In genomic region chr2:111909079-111909478, GRCh38 we compare ENCODE assay signal across 20 cellular contexts. TPM values are rescaled to one million over a fixed set of nuclear protein-coding genes. Genes with fewer than 3 reads are reported as not detected.
A peak's percentile ranks its signal among the peaks of the same experiment; 100 is the strongest.
DNase-seq lines count a peak whose midpoint lies in the region; ATAC-seq, FAIRE-seq and TF ChIP-seq lines count a peak whose summit lies in the region.
"Had no signal": no experiment of that assay in that cellular context is flagged by ENCODE, and none has a peak within 500 bp of the region (broad histone marks: within the 10 kb centered on the region; RNA-seq: fewer than 3 reads in every experiment).

No MANE protein-coding gene starts in this region.

- no peak overlapping the region for H4K8ac ChIP-seq in trophoblast cell (ENCODE audit: low read depth, low read length)

- H4K91ac ChIP-seq in trophoblast cell (ENCODE audit: low read depth, low read length) = no peak overlapping the region

- no peak overlapping the region for H2AK5ac ChIP-seq in trophoblast cell (ENCODE audit: low read length)

- no peak overlapping the region for H3K27ac Mint-ChIP-seq in naive thymus-derived CD4-positive, alpha-beta T cell
- H3K27ac Mint-ChIP-seq: CD8-positive, alpha-beta memory T cell had no signal

- no peaks in the 10 kb centered on the region for H3K36me3 ChIP-seq in trophoblast cell (ENCODE audit: control insufficient read depth in 1 of 2, insufficient read depth in 2 of 2, low read length in 2 of 2)
- H3K36me3 ChIP-seq in naive thymus-derived CD4-positive, alpha-beta T cell (ENCODE audit: control insufficient read depth in 2 of 3, insufficient read depth in 3 of 3, low read length in 3 of 3) = no peaks in the 10 kb centered on the region
- H3K36me3 ChIP-seq: ascending aorta, left lung, thoracic aorta had no signal

- intact Hi-C loops in naive thymus-derived CD4-positive, alpha-beta T cell (cut with micrococcal nuclease) = no loop called here

- H3K4me1 ChIP-seq in A549 (no peaks in the 10 kb centered on the region; the same call in 2 of the 3 replicates), trophoblast cell (ENCODE audit: control insufficient read depth in 1 of 2, insufficient read depth in 2 of 2, low read length in 2 of 2) (peaks cover 6 to 13% of the 10 kb centered on the region in 2 experiments)
- H3K4me1 ChIP-seq in naive thymus-derived CD4-positive, alpha-beta T cell (ENCODE audit: control insufficient read depth in 2 of 2, insufficient read depth in 2 of 2, low read length in 2 of 2) = peaks cover 0 to 10% of the 10 kb centered on the region in 2 donors

- no peak overlapping the region for H3K4me3 Mint-ChIP-seq in naive thymus-derived CD4-positive, alpha-beta T cell
- H3K4me3 Mint-ChIP-seq: CD8-positive, alpha-beta memory T cell had no signal

- TF ChIP-seq CTCF in A549 (IDR thresholded peaks at IDR 0.05) (no peak), VCaP (conservative IDR thresholded peaks at IDR 0.05) (no peak)

- TF ChIP-seq EP300 in A549 (IDR thresholded peaks at IDR 0.05) = no peak

- H4K12ac ChIP-seq in trophoblast cell (ENCODE audit: low read depth, low read length) = no peak overlapping the region

- H3K9me3 Mint-ChIP-seq in naive thymus-derived CD4-positive, alpha-beta T cell = no peaks in the 10 kb centered on the region
- H3K9me3 Mint-ChIP-seq: CD8-positive, alpha-beta memory T cell had no signal

- peak overlapping the region; percentile 9; the same call in 1 of the 3 replicates for H3K4me2 ChIP-seq in A549
- no peak overlapping the region for H3K4me2 ChIP-seq in trophoblast cell (ENCODE audit: low read length)

- H2BK120ac ChIP-seq in trophoblast cell (ENCODE audit: insufficient read depth, low read length, poor library complexity) = no peak overlapping the region

- no peak for TF ChIP-seq RAD21 in A549 (conservative IDR thresholded peaks at IDR 0.05 in 1 of 2, IDR thresholded peaks at IDR 0.05 in 1 of 2)

- H3K4ac ChIP-seq in trophoblast cell (ENCODE audit: low read depth, low read length) = no peak overlapping the region

- no peak overlapping the region for H3K9ac ChIP-seq in trophoblast cell (ENCODE audit: low read length)
- H3K9ac ChIP-seq: parathyroid adenoma had no signal

- H2BK12ac ChIP-seq in trophoblast cell (ENCODE audit: low read length) = no peak overlapping the region

- H3K4me1 Mint-ChIP-seq in naive thymus-derived CD4-positive, alpha-beta T cell = peaks cover 6 to 23% (median 11%) of the 10 kb centered on the region in 7 donors

- no peak overlapping the region for H2BK5ac ChIP-seq in trophoblast cell (ENCODE audit: low read depth, low read length, poor library complexity)

- no peak for FAIRE-seq in A549 (lab: Jason Lieb, UNC)
- FAIRE-seq: colon, endothelial cell of umbilical vein had no signal

- no peak overlapping the region for H3K23ac ChIP-seq in trophoblast cell (ENCODE audit: low read length)

- no peak overlapping the region for H3K14ac ChIP-seq in trophoblast cell (ENCODE audit: low read length)

- WGBS in A549 (ENCODE audit: missing lambda C conversion rate) = 61% methylated on average over 3 of the region's 3 CpGs
- no CpG with 5 or more reads among the region's 3 CpGs for WGBS in trophoblast cell (ENCODE audit: extremely low coverage, insufficient coverage, insufficient read length)

- H3K36me3 Mint-ChIP-seq in naive thymus-derived CD4-positive, alpha-beta T cell = no peaks in the 10 kb centered on the region
- H3K36me3 Mint-ChIP-seq: CD8-positive, alpha-beta memory T cell had no signal

- H3K27ac ChIP-seq in A549 (no peak overlapping the region; a peak in 1 of 6 replicates), VCaP (peak overlapping the region; percentile 87; the same call in 1 of the 2 replicates), trophoblast cell (ENCODE audit: low read depth, low read length) (peak overlapping the region; percentile 38)
- H3K27ac ChIP-seq in naive thymus-derived CD4-positive, alpha-beta T cell (ENCODE audit: low read depth, low read length) = no peak overlapping the region
- H3K27ac ChIP-seq: left lung, parathyroid adenoma had no signal

- no peaks in the 10 kb centered on the region for H3K27me3 ChIP-seq in trophoblast cell (ENCODE audit: insufficient read depth, low read length)
- H3K27me3 ChIP-seq in naive thymus-derived CD4-positive, alpha-beta T cell (ENCODE audit: control insufficient read depth in 2 of 2, insufficient read depth in 2 of 2, low read length in 2 of 2) = no peaks in the 10 kb centered on the region
- H3K27me3 ChIP-seq: ascending aorta, left lung had no signal

- no peak overlapping the region for H3K18ac ChIP-seq in trophoblast cell (ENCODE audit: low read length)

- H3K4me3 ChIP-seq in A549 (no peak overlapping the region), trophoblast cell (ENCODE audit: low read depth, low read length) (no peak overlapping the region)
- H3K4me3 ChIP-seq in naive thymus-derived CD4-positive, alpha-beta T cell (ENCODE audit: low read length) = no peak overlapping the region
- H3K4me3 ChIP-seq: ascending aorta, left lung, thoracic aorta had no signal

- DNase-seq in A549 (ENCODE audit: low read depth in 1 of 2, low spot score in 1 of 2) (no peak), kidney glomerular epithelial cell (lab: John Stamatoyannopoulos, UW) (peak; percentile 63), trophoblast cell (no peak)
- DNase-seq in naive thymus-derived CD4-positive, alpha-beta T cell = no peak
- DNase-seq: CD8-positive, alpha-beta memory T cell; DMS79 treated with DMSO at 0.1 percent for 48 hours; KBM-7; left lung; MV-4-11; NCI-H187 treated with DMSO at 0.1 percent for 48 hours; NCI-H446 had no signal

- no peak overlapping the region for H2AFZ ChIP-seq in trophoblast cell (ENCODE audit: insufficient read depth, low read length, poor library complexity)
- H2AFZ ChIP-seq: parathyroid adenoma had no signal

- no peaks in the 10 kb centered on the region for H3K9me3 ChIP-seq in A549
- H3K9me3 ChIP-seq in trophoblast cell (ENCODE audit: insufficient read depth, low read depth, low read length) = no peaks in the 10 kb centered on the region
- H3K9me3 ChIP-seq in naive thymus-derived CD4-positive, alpha-beta T cell (ENCODE audit: control insufficient read depth in 2 of 3, low read length in 3 of 3) = no peaks in the 10 kb centered on the region
- H3K9me3 ChIP-seq: ascending aorta, left lung, thoracic aorta had no signal

- CTCF ChIA-PET in A549 (lab: Yijun Ruan, JAX) = interaction anchor here (1.4 to 3.8 kb wide), 4 partner anchors 9 to 77 kb away, joined by 3 to 14 read pairs (median 4); no protein-coding TSS in a partner anchor
- CTCF ChIA-PET in naive thymus-derived CD4-positive, alpha-beta T cell (lab: Charles Lee) = no interaction called here

- POLR2A ChIA-PET in A549 (lab: Yijun Ruan, JAX) = no interaction called here
- POLR2A ChIA-PET in naive thymus-derived CD4-positive, alpha-beta T cell (lab: Charles Lee) = no interaction called here

- H3K79me1 ChIP-seq in trophoblast cell (ENCODE audit: low read length) = no peaks in the 10 kb centered on the region

- TF ChIP-seq POLR2A in A549 (IDR thresholded peaks at IDR 0.05; ENCODE audit: low read length) = no peak

- no peaks in the 10 kb centered on the region for H3K79me2 ChIP-seq in trophoblast cell (ENCODE audit: control insufficient read depth, insufficient read depth, low read length, poor library complexity)
- H3K79me2 ChIP-seq: parathyroid adenoma had no signal

- ATAC-seq in A549 = no peak
- no peak for ATAC-seq in HG03439 (IDR thresholded peaks at IDR 0.05; ENCODE audit: unreplicated experiment)
- ATAC-seq in HG03571 (IDR thresholded peaks at IDR 0.05; ENCODE audit: unreplicated experiment) = no peak
- no peak for ATAC-seq in GM18520 (IDR thresholded peaks at IDR 0.05; ENCODE audit: unreplicated experiment)
- no peak for ATAC-seq in naive thymus-derived CD4-positive, alpha-beta T cell
- ATAC-seq: left lung had no signal

- peaks cover 0 to 4% (median 0%) of the 10 kb centered on the region in 5 donors for H3K27me3 Mint-ChIP-seq in naive thymus-derived CD4-positive, alpha-beta T cell
- H3K27me3 Mint-ChIP-seq: CD8-positive, alpha-beta memory T cell had no signal

TF ChIP-seq in A549, 52 proteins besides CTCF, POLR2A, EP300 and RAD21 (continues in another document):
- TF ChIP-seq FOXS1 (CRISPR knock-in tag; IDR thresholded peaks at IDR 0.05) = no peak
- no peak for TF ChIP-seq ESRRA (IDR thresholded peaks at IDR 0.05; ENCODE audit: borderline replicate concordance, low read length)
- TF ChIP-seq CBX2 (IDR thresholded peaks at IDR 0.05; ENCODE audit: borderline replicate concordance, low read depth) = no peak
- no peak for TF ChIP-seq NFE2L2 (conservative IDR thresholded peaks at IDR 0.05; ENCODE audit: low read length)
- TF ChIP-seq POLR2AphosphoS2 (conservative IDR thresholded peaks at IDR 0.05; ENCODE audit: low read length) = no peak
- TF ChIP-seq RFX5 (IDR thresholded peaks at IDR 0.05) = no peak
- no peak for TF ChIP-seq ATOH8 (CRISPR knock-in tag; IDR thresholded peaks at IDR 0.05; ENCODE audit: low read depth)
- no peak for TF ChIP-seq EHF (CRISPR knock-in tag; IDR thresholded peaks at IDR 0.05)
- no peak for TF ChIP-seq SMC3 (IDR thresholded peaks at IDR 0.05)
- no peak for TF ChIP-seq ZSCAN20 (CRISPR knock-in tag; IDR thresholded peaks at IDR 0.05)

RNA-seq across cellular contexts. Expression of gene MERTK, which starts 10.7 kb away (rescaled TPM):
- polyA plus RNA-seq in A549 (2011; rRNA removed) (4.0 and 4.4 TPM in 2 replicates), A549 (2017; fragmentation: RNase III; extraction: RNeasy Plus Mini Kit Qiagen cat#74134 plus additional on column Dnase treatment) (1.0 to 1.4 TPM (median 1.2 TPM) in 3 replicates)
- polyA plus RNA-seq in A549 (2012; cell fraction: cytosol; rRNA removed) = 2.4 TPM in 2 replicates
- 2.9 and 4.5 TPM in 2 replicates for polyA plus RNA-seq in A549 (2012; cell fraction: nucleus; rRNA removed)
- polyA minus RNA-seq in A549 (2011; rRNA and poly(A)+ RNA removed) = 3.7 and 4.6 TPM in 2 replicates
- polyA plus RNA-seq in trophoblast cell (2013) = 6.7 and 7.5 TPM in 2 replicates
- 1 to 10 TPM in 3 of 5 experiments, under 1 TPM in 2; 0.22 to 2.6 (median 1.2) TPM for total RNA-seq in naive thymus-derived CD4-positive, alpha-beta T cell
- not detected for polyA plus RNA-seq in naive thymus-derived CD4-positive, alpha-beta T cell

RNA-seq across cellular contexts. Expression of gene ANAPC1, which starts 25.1 kb away (rescaled TPM):
- polyA plus RNA-seq in A549 (2011; rRNA removed) (66.5 and 79.3 TPM in 2 replicates), A549 (2017; fragmentation: RNase III; extraction: RNeasy Plus Mini Kit Qiagen cat#74134 plus additional on column Dnase treatment) (42.4 to 46.9 TPM (median 45.3 TPM) in 3 replicates)
- polyA plus RNA-seq in A549 (2012; cell fraction: cytosol; rRNA removed) = 21.4 and 26.0 TPM in 2 replicates
- 23.8 and 37.1 TPM in 2 replicates for polyA plus RNA-seq in A549 (2012; cell fraction: nucleus; rRNA removed)
- polyA minus RNA-seq in A549 (2011; rRNA and poly(A)+ RNA removed) = 104 and 126 TPM in 2 replicates
- 14.6 and 16.2 TPM in 2 replicates for polyA plus RNA-seq in trophoblast cell (2013)
- total RNA-seq in naive thymus-derived CD4-positive, alpha-beta T cell = 10 to 100 TPM; 51.8 to 77.2 (median 62.7) TPM
- polyA plus RNA-seq in naive thymus-derived CD4-positive, alpha-beta T cell = 10 to 100 TPM; 30.6 to 31.4 TPM

Comparison
In these comparisons a context has a peak if more than half of its experiments do, and no peak if none do; other contexts are left out.
1. H3K27ac ChIP-seq: peak in VCaP (single experiment) and trophoblast cell (single experiment); none in A549 (0 of 2) and naive thymus-derived CD4-positive, alpha-beta T cell (single experiment).